ENCODE assay signal across 25 cellular contexts in the genomic region with DNA sequence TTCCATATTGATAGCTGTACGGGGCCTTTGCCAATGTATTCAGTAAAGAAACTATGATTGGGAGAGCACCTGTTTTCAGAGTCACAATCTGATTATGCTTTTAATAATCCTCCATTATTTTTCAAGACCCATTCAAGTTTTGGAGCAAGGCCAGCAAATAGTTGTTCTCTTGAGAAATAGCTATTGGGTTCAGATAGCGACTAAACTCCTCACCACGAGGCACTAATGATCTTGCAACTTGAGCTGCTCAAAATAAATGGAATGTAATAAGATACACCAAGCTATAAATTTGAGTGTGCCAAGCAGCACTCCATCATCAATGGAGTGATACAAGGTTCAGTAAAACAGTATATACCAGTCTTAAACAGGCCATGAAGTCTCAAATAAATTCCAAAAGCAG. TPM values are rescaled to one million over a fixed set of nuclear protein-coding genes. Genes with fewer than 3 reads are reported as not detected.
DNase-seq lines count a peak whose midpoint lies in the region; ATAC-seq, FAIRE-seq and TF ChIP-seq lines count a peak whose summit lies in the region.
"Had no signal": no experiment of that assay in that cellular context is flagged by ENCODE, and none has a peak within 500 bp of the region (broad histone marks: within the 10 kb centered on the region; RNA-seq: fewer than 3 reads in every experiment).

No MANE protein-coding gene starts in this region.

- no peak for TF ChIP-seq CTCF in IMR-90 (conservative IDR thresholded peaks at IDR 0.05; ENCODE audit: low read depth, low read length)
- no peak for TF ChIP-seq CTCF in osteoblast (IDR thresholded peaks at IDR 0.05; ENCODE audit: extremely low read depth, low read depth, low read length)

- no peak overlapping the region for H2BK15ac ChIP-seq in IMR-90 (ENCODE audit: low read depth, low read length)

- intact Hi-C loops in IMR-90 (cut with micrococcal nuclease) = no loop called here

- in situ Hi-C loops in IMR-90 (cut with MboI; ENCODE audit: low sequenced_read_pairs) = no loop called here

- DNase-seq in IMR-90 (peak; percentile 10), NCI-H128 (lab: John Stamatoyannopoulos, UW; ENCODE audit: unreplicated experiment) (peak; percentile 29), NCI-H524 treated with DMSO at 0.1 percent for 48 hours (lab: John Stamatoyannopoulos, UW) (peak; percentile 70), left kidney (ENCODE audit: low read depth, low spot score) (peak; percentile 43), frontal cortex (ENCODE audit: low spot score in 2 of 2) (no peak), osteoblast (ENCODE audit: insufficient read length, low spot score, missing footprints) (no peak)
- DNase-seq: ACHN; CD4-positive, alpha-beta T cell; COR-L47; DMS 273 treated with DMSO at 0.1 percent for 48 hours; DND-41; MG63; NCI-H1048; NCI-H187 treated with DMSO at 0.1 percent for 48 hours; NCI-H774; OCI-M1; SJCRH30; T-cell had no signal

- H3K18ac ChIP-seq in IMR-90 (ENCODE audit: low read depth, low read length) = no peak overlapping the region

- BruUV-seq in IMR-90 (replicated peaks; lab: Mats Ljungman, UMichigan) = no TSS peak

- H3K36me3 ChIP-seq in IMR-90 (ENCODE audit: control insufficient read depth, insufficient read depth, low read length) (no peaks in the 10 kb centered on the region), osteoblast (ENCODE audit: insufficient read depth, low read length) (no peaks in the 10 kb centered on the region)
- H3K36me3 ChIP-seq: BLaER1, MG63, SJCRH30 had no signal

- CTCF ChIA-PET in IMR-90 (lab: Yijun Ruan, JAX) = no interaction called here

- H3K27ac ChIP-seq in IMR-90 (ENCODE audit: insufficient read depth, low read length) (no peak overlapping the region), osteoblast (ENCODE audit: low read depth, low read length) (no peak overlapping the region)
- H3K27ac ChIP-seq: BLaER1, SJCRH30 had no signal

- no peaks in the 10 kb centered on the region for H3K9me3 ChIP-seq in IMR-90 (ENCODE audit: control insufficient read depth, insufficient read depth, low read length)
- H3K9me3 ChIP-seq in osteoblast (ENCODE audit: low read depth, low read length) = no peaks in the 10 kb centered on the region
- H3K9me3 ChIP-seq: BLaER1, MG63, SJCRH30 had no signal

- no peaks in the 10 kb centered on the region for H3K4me1 ChIP-seq in IMR-90 (ENCODE audit: control insufficient read depth, insufficient read depth, low read length)
- no peaks in the 10 kb centered on the region for H3K4me1 ChIP-seq in osteoblast (ENCODE audit: insufficient read depth, low read length)
- H3K4me1 ChIP-seq: SJCRH30 had no signal

- no peaks in the 10 kb centered on the region for H4K20me1 ChIP-seq in IMR-90 (ENCODE audit: insufficient read depth, low read length)
- H4K20me1 ChIP-seq in osteoblast (ENCODE audit: insufficient read depth, low read length) = no peaks in the 10 kb centered on the region
- H4K20me1 ChIP-seq: BLaER1 had no signal

- no peak overlapping the region for H3K56ac ChIP-seq in IMR-90 (ENCODE audit: extremely low read depth, insufficient read depth, low read length)

- no peak overlapping the region for H3K9ac ChIP-seq in IMR-90 (ENCODE audit: low read depth, low read length)
- H3K9ac ChIP-seq: BLaER1 had no signal

- no peak overlapping the region for H2BK5ac ChIP-seq in IMR-90 (ENCODE audit: low read depth, low read length, poor library complexity, severe bottlenecking)

- no peak overlapping the region for H4K5ac ChIP-seq in IMR-90 (ENCODE audit: low read depth, low read length)

- ATAC-seq in IMR-90 (ENCODE audit: low read depth) (no peak), HG03039 (IDR thresholded peaks at IDR 0.05; ENCODE audit: unreplicated experiment) (no peak)
- ATAC-seq: GM12878, K562, T-cell had no signal

- H3K23ac ChIP-seq in IMR-90 (ENCODE audit: low read depth, low read length) = no peak overlapping the region

- H2BK120ac ChIP-seq in IMR-90 (ENCODE audit: low read depth, low read length) = no peak overlapping the region

- TF ChIP-seq RAD21 in IMR-90 (IDR thresholded peaks at IDR 0.05; ENCODE audit: low read length) = no peak

- H2AK5ac ChIP-seq in IMR-90 (ENCODE audit: low read depth, low read length) = no peak overlapping the region

- H3K9me1 ChIP-seq in IMR-90 (ENCODE audit: insufficient read depth, low read length) = no peaks in the 10 kb centered on the region

- H3K14ac ChIP-seq in IMR-90 (replicated peaks; ENCODE audit: low read depth, low read length) = no peak overlapping the region

- no peak overlapping the region for H2AFZ ChIP-seq in IMR-90 (replicated peaks; ENCODE audit: low read length, poor library complexity)
- no peak overlapping the region for H2AFZ ChIP-seq in osteoblast (ENCODE audit: low read length)

- H3K27me3 ChIP-seq in IMR-90 (ENCODE audit: control insufficient read depth, insufficient read depth, low read length) (no peaks in the 10 kb centered on the region), osteoblast (ENCODE audit: insufficient read depth, low read length) (no peaks in the 10 kb centered on the region)
- H3K27me3 ChIP-seq: BLaER1, MG63, SJCRH30 had no signal

- dilution Hi-C loops in IMR-90 (cut with HindIII; ENCODE audit: low sequenced_read_pairs, unreplicated experiment) = no loop called here

- H3K4me3 ChIP-seq in IMR-90 (ENCODE audit: insufficient read depth, low read depth, low read length) = no peak overlapping the region
- no peak overlapping the region for H3K4me3 ChIP-seq in osteoblast (ENCODE audit: insufficient read depth, low read length)
- H3K4me3 ChIP-seq: BLaER1, GM12878, K562, MG63, SJCRH30 had no signal

- no peak overlapping the region for H3K4ac ChIP-seq in IMR-90 (ENCODE audit: low read depth, low read length)

- no peak overlapping the region for H2AK9ac ChIP-seq in IMR-90 (replicated peaks; ENCODE audit: low read depth, low read length, poor library complexity)

- no peak overlapping the region for H4K91ac ChIP-seq in IMR-90 (ENCODE audit: insufficient read depth, low read depth, low read length)

- no peak overlapping the region for H4K8ac ChIP-seq in IMR-90 (ENCODE audit: low read depth in 2 of 2, low read length in 2 of 2)

- H3K79me2 ChIP-seq in osteoblast (ENCODE audit: insufficient read depth, low read length) = no peaks in the 10 kb centered on the region

- no peak overlapping the region for H3K4me2 ChIP-seq in IMR-90 (ENCODE audit: low read depth, low read length)
- no peak overlapping the region for H3K4me2 ChIP-seq in osteoblast (ENCODE audit: insufficient read depth, low read length)
- H3K4me2 ChIP-seq: BLaER1 had no signal

- no peak overlapping the region for H2BK20ac ChIP-seq in IMR-90 (ENCODE audit: low read depth, low read length)

- no peaks in the 10 kb centered on the region for H3K79me1 ChIP-seq in IMR-90 (ENCODE audit: low read depth in 1 of 2, low read length in 2 of 2)

- no peak for FAIRE-seq in frontal cortex (lab: Jason Lieb, UNC)
- FAIRE-seq: GM12878, H54, K562, RCC 7860 had no signal

- WGBS in IMR-90 (ENCODE audit: extremely low coverage in 2 of 2, insufficient read length in 1 of 2), 2 experiments = no CpG with 5 or more reads among the region's 3 CpGs

- no peak for TF ChIP-seq POLR2A in IMR-90 (IDR thresholded peaks at IDR 0.05; ENCODE audit: low read depth, low read length)

- POLR2A ChIA-PET in IMR-90 (lab: Charles Lee; ENCODE audit: unreplicated experiment) = no interaction called here

TF ChIP-seq in IMR-90, 13 proteins besides CTCF, POLR2A, EP300 and RAD21:
- TF ChIP-seq BHLHE40 (IDR thresholded peaks at IDR 0.05; ENCODE audit: low read depth, low read length) = no peak
- no peak for TF ChIP-seq CEBPB (IDR thresholded peaks at IDR 0.05; ENCODE audit: low read depth, low read length)

RNA-seq across cellular contexts. Expression of gene MALRD1, which starts 7.4 kb away (rescaled TPM):
- total RNA-seq in IMR-90 (2012; rRNA removed) = 0.56 and 1.1 TPM in 2 replicates
- polyA plus RNA-seq in IMR-90 (2012; rRNA removed) = 0.27 and 0.34 TPM in 2 replicates
- 0.16 and 0.22 TPM in 2 replicates for polyA plus RNA-seq in IMR-90 (2012; cell fraction: cytosol; rRNA removed)
- 0.10 and 0.36 TPM in 2 replicates for polyA plus RNA-seq in IMR-90 (2012; cell fraction: nucleus; rRNA removed; ENCODE audit: low replicate concordance)
- total RNA-seq in frontal cortex = 1.2 TPM
- total RNA-seq in osteoblast = 1.2 and 2.9 TPM in 2 replicates
- total RNA-seq: CD4-positive, alpha-beta T cell; K562; LHCN-M2; SJCRH30 had no signal
- polyA plus RNA-seq: K562 had no signal

Comparison
In these comparisons a context has a peak if more than half of its experiments do, and no peak if none do; other contexts are left out.
1. DNase-seq: peak in IMR-90 (single experiment), NCI-H128 (single experiment), NCI-H524 treated with DMSO at 0.1 percent for 48 hours (single experiment) and left kidney (single experiment); none in frontal cortex (0 of 2) and osteoblast (single experiment).